Comparison of ENCODE assay signal across 16 cellular contexts in genomic region chr5:103409013-103409670, GRCh38.
DNase-seq lines count a peak whose midpoint lies in the region; ATAC-seq and TF ChIP-seq lines count a peak whose summit lies in the region.
"Had no signal": no experiment of that assay in that cellular context is flagged by ENCODE, and none has a peak within 500 bp of the region (broad histone marks: within the 10 kb centered on the region; RNA-seq: fewer than 3 reads in every experiment).

No MANE protein-coding gene starts in this region.

- no peaks in the 10 kb centered on the region for H4K20me1 ChIP-seq in PC-3 (ENCODE audit: low read length)
- H4K20me1 ChIP-seq: BLaER1 treated with 17β-estradiol and CSF1 and Interleukin-3, amounts not matched to agents 10 nM and 100 nM had no signal

- H2AK5ac ChIP-seq in trophoblast cell (ENCODE audit: low read length): no peak overlapping the region

- no peak overlapping the region for H2BK120ac ChIP-seq in trophoblast cell (ENCODE audit: insufficient read depth, low read length, poor library complexity)

- H4K8ac ChIP-seq in trophoblast cell (ENCODE audit: low read depth, low read length): no peak overlapping the region

- CTCF ChIA-PET in PC-3 (lab: Charles Lee): no interaction called here
- CTCF ChIA-PET in activated naive CD4-positive, alpha-beta T cell treated with anti-CD3 and anti-CD28 coated beads for 36 hours (lab: Charles Lee): no interaction called here

- H3K27me3 Mint-ChIP-seq in stimulated activated naive B cell treated with anti-CD40 and anti-IgM and Interleukin-4, amounts not matched to agents 10 μg/mL and 1 μg/mL and 100 μg/mL, for 72 hours: no peaks in the 10 kb centered on the region
- peaks cover 19% of the 10 kb centered on the region for H3K27me3 Mint-ChIP-seq in activated naive CD4-positive, alpha-beta T cell treated with anti-CD3 and anti-CD28 coated beads for 36 hours (ENCODE audit: low read depth)

- H3K27ac ChIP-seq in PC-3 (ENCODE audit: low read length): no peak overlapping the region
- peak overlapping the region; percentile 96 for H3K27ac ChIP-seq in trophoblast cell (ENCODE audit: low read depth, low read length)
- H3K27ac ChIP-seq: 22Rv1; BLaER1 treated with 17β-estradiol and CSF1 and Interleukin-3, amounts not matched to agents 10 nM and 100 nM had no signal

- ATAC-seq in PC-3: no peak
- ATAC-seq in stimulated activated naive B cell treated with anti-CD40 and anti-IgM and Interleukin-4, amounts not matched to agents 10 μg/mL and 1 μg/mL and 100 μg/mL, for 72 hours (replicated peaks): no peak
- ATAC-seq: CD8-positive, alpha-beta T cell had no signal

- intact Hi-C loops in PC-3 (cut with micrococcal nuclease): no loop called here
- intact Hi-C loops in activated naive CD4-positive, alpha-beta T cell treated with anti-CD3 and anti-CD28 coated beads for 36 hours (cut with micrococcal nuclease): no loop called here

- peaks cover 33% of the 10 kb centered on the region for H3K79me1 ChIP-seq in trophoblast cell (ENCODE audit: low read length)

- no peak overlapping the region for H3K4ac ChIP-seq in trophoblast cell (ENCODE audit: low read depth, low read length)

- no peak overlapping the region for H2BK12ac ChIP-seq in trophoblast cell (ENCODE audit: low read length)

- H3K18ac ChIP-seq in trophoblast cell (ENCODE audit: low read length): no peak overlapping the region

- no peak overlapping the region for H3K9ac ChIP-seq in PC-3 (ENCODE audit: low read length)
- H3K9ac ChIP-seq in trophoblast cell (ENCODE audit: low read length): no peak overlapping the region
- H3K9ac ChIP-seq: BLaER1 treated with 17β-estradiol and CSF1 and Interleukin-3, amounts not matched to agents 10 nM and 100 nM had no signal

- no peak overlapping the region for H3K4me3 Mint-ChIP-seq in stimulated activated naive B cell treated with anti-CD40 and anti-IgM and Interleukin-4, amounts not matched to agents 10 μg/mL and 1 μg/mL and 100 μg/mL, for 72 hours
- no peak overlapping the region for H3K4me3 Mint-ChIP-seq in activated naive CD4-positive, alpha-beta T cell treated with anti-CD3 and anti-CD28 coated beads for 36 hours
- H3K4me3 Mint-ChIP-seq: B cell; CD8-positive, alpha-beta T cell; H9 had no signal

- DNase-seq in SIG-M5 treated with dmso at 0.1 percent for 504 hours (lab: John Stamatoyannopoulos, UW; ENCODE audit: unreplicated experiment) (peak; percentile 4), SIG-M5 (lab: John Stamatoyannopoulos, UW) (no peak), PC-3 (peak; percentile 46), trophoblast cell (peak; percentile 20 to 76), dedifferentiated amniotic fluid mesenchymal stem cell (ENCODE audit: extremely low spot score) (no peak)
- no peak for DNase-seq in stimulated activated naive B cell treated with anti-CD40 and anti-IgM and Interleukin-4, amounts not matched to agents 10 μg/mL and 1 μg/mL and 100 μg/mL, for 72 hours
- DNase-seq in activated naive CD4-positive, alpha-beta T cell treated with anti-CD3 and anti-CD28 coated beads for 36 hours: no peak
- DNase-seq: Calu3; CD8-positive, alpha-beta T cell; DMS79 treated with DMSO at 0.1 percent for 48 hours; H9; KBM-7 had no signal

- H4K12ac ChIP-seq in trophoblast cell (ENCODE audit: low read depth, low read length): no peak overlapping the region

- H3F3A ChIP-seq in PC-3 (ENCODE audit: low read length, unreplicated experiment): no peaks in the 10 kb centered on the region

- H3K4me1 ChIP-seq in PC-3 (ENCODE audit: insufficient read depth, low read length) (no peaks in the 10 kb centered on the region), trophoblast cell (ENCODE audit: control insufficient read depth in 1 of 2, insufficient read depth in 2 of 2, low read length in 2 of 2) (peaks cover 11 to 25% of the 10 kb centered on the region in 2 experiments)

- H3K4me2 ChIP-seq in PC-3 (ENCODE audit: low read length): no peak overlapping the region
- no peak overlapping the region for H3K4me2 ChIP-seq in trophoblast cell (ENCODE audit: low read length)

- H3K14ac ChIP-seq in trophoblast cell (ENCODE audit: low read length): no peak overlapping the region

- no peaks in the 10 kb centered on the region for H3K36me3 Mint-ChIP-seq in stimulated activated naive B cell treated with anti-CD40 and anti-IgM and Interleukin-4, amounts not matched to agents 10 μg/mL and 1 μg/mL and 100 μg/mL, for 72 hours
- no peaks in the 10 kb centered on the region for H3K36me3 Mint-ChIP-seq in activated naive CD4-positive, alpha-beta T cell treated with anti-CD3 and anti-CD28 coated beads for 36 hours (ENCODE audit: low read depth)
- H3K36me3 Mint-ChIP-seq: CD8-positive, alpha-beta T cell had no signal

- H3K27me3 ChIP-seq in PC-3 (ENCODE audit: low read length) (no peaks in the 10 kb centered on the region), trophoblast cell (ENCODE audit: insufficient read depth, low read length) (no peaks in the 10 kb centered on the region)
- H3K27me3 ChIP-seq: BLaER1 treated with 17β-estradiol and CSF1 and Interleukin-3, amounts not matched to agents 10 nM and 100 nM had no signal

- H2AFZ ChIP-seq in PC-3 (ENCODE audit: low read length) (no peak overlapping the region), trophoblast cell (ENCODE audit: insufficient read depth, low read length, poor library complexity) (no peak overlapping the region)

- no peaks in the 10 kb centered on the region for H3K9me3 ChIP-seq in PC-3 (ENCODE audit: low read length)
- H3K9me3 ChIP-seq in trophoblast cell (ENCODE audit: insufficient read depth, low read depth, low read length): no peaks in the 10 kb centered on the region
- H3K9me3 ChIP-seq: BLaER1 treated with 17β-estradiol and CSF1 and Interleukin-3, amounts not matched to agents 10 nM and 100 nM had no signal

- no peak overlapping the region for H3K27ac Mint-ChIP-seq in stimulated activated naive B cell treated with anti-CD40 and anti-IgM and Interleukin-4, amounts not matched to agents 10 μg/mL and 1 μg/mL and 100 μg/mL, for 72 hours
- H3K27ac Mint-ChIP-seq in activated naive CD4-positive, alpha-beta T cell treated with anti-CD3 and anti-CD28 coated beads for 36 hours: no peak overlapping the region
- H3K27ac Mint-ChIP-seq: B cell; CD8-positive, alpha-beta T cell; H9 had no signal

- no peaks in the 10 kb centered on the region for H3K4me1 Mint-ChIP-seq in stimulated activated naive B cell treated with anti-CD40 and anti-IgM and Interleukin-4, amounts not matched to agents 10 μg/mL and 1 μg/mL and 100 μg/mL, for 72 hours
- no peaks in the 10 kb centered on the region for H3K4me1 Mint-ChIP-seq in activated naive CD4-positive, alpha-beta T cell treated with anti-CD3 and anti-CD28 coated beads for 36 hours (ENCODE audit: low read depth)
- H3K4me1 Mint-ChIP-seq: B cell, H9 had no signal

- no peak overlapping the region for H2BK5ac ChIP-seq in trophoblast cell (ENCODE audit: low read depth, low read length, poor library complexity)

- BruUV-seq in PC-3 (replicated peaks; lab: Mats Ljungman, UMichigan): no TSS peak

- no peaks in the 10 kb centered on the region for H3K9me2 ChIP-seq in PC-3 (replicated peaks; ENCODE audit: low read length)

- H3K4me3 ChIP-seq in PC-3 (ENCODE audit: low read length) (no peak overlapping the region), trophoblast cell (ENCODE audit: low read depth, low read length) (no peak overlapping the region)
- H3K4me3 ChIP-seq: BLaER1 treated with 17β-estradiol and CSF1 and Interleukin-3, amounts not matched to agents 10 nM and 100 nM; GM12878 had no signal

- no peak overlapping the region for H3K23ac ChIP-seq in trophoblast cell (ENCODE audit: low read length)

- no peaks in the 10 kb centered on the region for H3K9me3 Mint-ChIP-seq in stimulated activated naive B cell treated with anti-CD40 and anti-IgM and Interleukin-4, amounts not matched to agents 10 μg/mL and 1 μg/mL and 100 μg/mL, for 72 hours
- no peaks in the 10 kb centered on the region for H3K9me3 Mint-ChIP-seq in activated naive CD4-positive, alpha-beta T cell treated with anti-CD3 and anti-CD28 coated beads for 36 hours
- H3K9me3 Mint-ChIP-seq: CD8-positive, alpha-beta T cell; H9 had no signal

- no peaks in the 10 kb centered on the region for H3K36me3 ChIP-seq in PC-3 (ENCODE audit: low read depth, low read length)
- H3K36me3 ChIP-seq in trophoblast cell (ENCODE audit: control insufficient read depth in 1 of 2, insufficient read depth in 2 of 2, low read length in 2 of 2): no peaks in the 10 kb centered on the region
- H3K36me3 ChIP-seq: BLaER1 treated with 17β-estradiol and CSF1 and Interleukin-3, amounts not matched to agents 10 nM and 100 nM had no signal

- POLR2A ChIA-PET in PC-3 (lab: Charles Lee; ENCODE audit: unreplicated experiment): no interaction called here

- no peak for TF ChIP-seq CTCF in PC-3 (conservative IDR thresholded peaks at IDR 0.05; ENCODE audit: low read depth, low read length)

- H3K79me2 ChIP-seq in PC-3 (ENCODE audit: low read length) (no peaks in the 10 kb centered on the region), trophoblast cell (ENCODE audit: control insufficient read depth, insufficient read depth, low read length, poor library complexity) (peaks cover 10% of the 10 kb centered on the region)

- no peak overlapping the region for H4K91ac ChIP-seq in trophoblast cell (ENCODE audit: low read depth, low read length)

Comparison
In these comparisons a context has a peak if more than half of its experiments do, and no peak if none do; other contexts are left out.
1. DNase-seq: peak in SIG-M5 treated with dmso at 0.1 percent for 504 hours (single experiment), PC-3 (single experiment) and trophoblast cell (2 of 2); none in SIG-M5 (single experiment), dedifferentiated amniotic fluid mesenchymal stem cell (single experiment), stimulated activated naive B cell treated with anti-CD40 and anti-IgM and Interleukin-4, amounts not matched to agents 10 μg/mL and 1 μg/mL and 100 μg/mL, for 72 hours (single experiment) and activated naive CD4-positive, alpha-beta T cell treated with anti-CD3 and anti-CD28 coated beads for 36 hours (single experiment).